In the genomic region with DNA sequence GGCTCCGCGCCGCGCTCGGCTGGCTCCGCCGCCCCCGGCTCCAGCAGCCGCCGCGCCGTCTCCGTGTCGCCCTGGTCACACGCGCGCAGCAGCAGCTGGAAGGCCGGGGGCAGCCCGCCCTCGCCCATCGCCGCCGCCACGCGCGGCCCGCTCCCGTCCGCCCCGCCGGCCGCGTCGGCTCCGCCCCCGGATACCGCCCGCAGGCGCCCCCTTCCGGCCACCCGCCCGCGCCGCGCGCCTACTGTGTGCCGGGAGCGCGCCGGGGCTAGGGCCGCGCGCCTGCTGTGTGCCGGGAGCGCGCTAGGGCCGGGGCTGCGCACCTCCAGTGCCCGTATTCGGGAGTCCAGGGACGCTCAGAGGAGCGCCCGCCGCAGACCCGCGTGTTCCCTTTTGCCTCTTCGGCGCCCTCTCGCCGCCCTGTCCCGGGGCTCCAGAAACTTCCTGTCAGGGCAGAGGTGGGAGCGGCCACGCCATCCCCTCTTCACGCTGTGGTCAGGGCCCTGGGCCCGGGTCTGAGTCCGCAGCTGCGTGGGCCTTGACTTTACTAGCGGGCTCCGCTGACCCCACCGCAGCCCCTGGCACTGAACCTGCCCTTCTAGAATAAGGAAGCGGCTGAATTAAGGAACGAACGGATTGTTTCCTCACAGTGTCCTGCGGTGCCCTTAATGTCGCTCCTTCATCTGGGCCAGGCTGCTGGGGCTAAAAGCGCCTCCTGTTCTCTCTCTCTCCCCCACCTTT, we compare ENCODE assay signal across 8 cellular contexts. TPM values are rescaled to one million over a fixed set of nuclear protein-coding genes. Genes with fewer than 3 reads are reported as not detected.
DNase-seq lines count a peak whose midpoint lies in the region; ATAC-seq and TF ChIP-seq lines count a peak whose summit lies in the region.

A gene (minus strand): TSS at position 192 of the 738 bp plus-strand sequence. CDS start 64 bp downstream, at position 128.

- H3K4me3 Mint-ChIP-seq in CD14-positive monocyte: peak within 1 kb of the TSS; percentile 91 to 93
- H3K4me3 Mint-ChIP-seq in naive thymus-derived CD4-positive, alpha-beta T cell: peak within 1 kb of the TSS; percentile 87 to 94 (median 90)
- peak within 1 kb of the TSS; percentile 96 for H3K4me3 Mint-ChIP-seq in stimulated activated memory B cell treated with anti-CD40 and anti-IgM and Interleukin-4, amounts not matched to agents 10 μg/mL and 1 μg/mL and 100 μg/mL, for 72 hours

- H3K27ac ChIP-seq in PC-3 (ENCODE audit: low read length) (no peak within 1 kb of the TSS), fibroblast of lung (ENCODE audit: insufficient read depth, low read length) (no peak within 1 kb of the TSS)
- peak within 1 kb of the TSS; percentile 74 for H3K27ac ChIP-seq in naive thymus-derived CD4-positive, alpha-beta T cell (ENCODE audit: low read depth, low read length)

- peaks cover 14% of the 10 kb centered on the region for H3K4me1 Mint-ChIP-seq in CD14-positive monocyte
- peaks cover 21 to 37% (median 32%) of the 10 kb centered on the region in 7 donors for H3K4me1 Mint-ChIP-seq in naive thymus-derived CD4-positive, alpha-beta T cell
- peaks cover 35% of the 10 kb centered on the region for H3K4me1 Mint-ChIP-seq in stimulated activated memory B cell treated with anti-CD40 and anti-IgM and Interleukin-4, amounts not matched to agents 10 μg/mL and 1 μg/mL and 100 μg/mL, for 72 hours

- peaks cover 20% of the 10 kb centered on the region for H3K4me1 ChIP-seq in PC-3 (ENCODE audit: insufficient read depth, low read length)
- H3K4me1 ChIP-seq in fibroblast of lung (ENCODE audit: control insufficient read depth, extremely low read depth, insufficient read depth, low read length): peaks cover 4% of the 10 kb centered on the region
- peaks cover 6 to 12% of the 10 kb centered on the region in 2 donors for H3K4me1 ChIP-seq in naive thymus-derived CD4-positive, alpha-beta T cell (ENCODE audit: control insufficient read depth in 2 of 2, insufficient read depth in 2 of 2, low read length in 2 of 2)

- no peaks in the 10 kb centered on the region for H3K9me2 ChIP-seq in PC-3 (replicated peaks; ENCODE audit: low read length)

- H3K9ac ChIP-seq in PC-3 (ENCODE audit: low read length) (peak within 1 kb of the TSS; percentile 49), fibroblast of lung (ENCODE audit: insufficient read depth, low read length) (peak within 1 kb of the TSS; percentile 67)

- no peaks in the 10 kb centered on the region for H3F3A ChIP-seq in PC-3 (ENCODE audit: low read length, unreplicated experiment)

- H3K9me3 Mint-ChIP-seq in CD14-positive monocyte: peaks cover 3 to 21% (median 17%) of the 10 kb centered on the region in 7 donors
- peaks cover 0 to 14% (median 5%) of the 10 kb centered on the region in 11 donors for H3K9me3 Mint-ChIP-seq in naive thymus-derived CD4-positive, alpha-beta T cell
- peaks cover 5% of the 10 kb centered on the region for H3K9me3 Mint-ChIP-seq in stimulated activated memory B cell treated with anti-CD40 and anti-IgM and Interleukin-4, amounts not matched to agents 10 μg/mL and 1 μg/mL and 100 μg/mL, for 72 hours

- H3K27me3 ChIP-seq in PC-3 (ENCODE audit: low read length) (no peaks in the 10 kb centered on the region), fibroblast of lung (ENCODE audit: control insufficient read depth, insufficient read depth, low read length) (no peaks in the 10 kb centered on the region)
- H3K27me3 ChIP-seq in naive thymus-derived CD4-positive, alpha-beta T cell (ENCODE audit: control insufficient read depth in 2 of 2, insufficient read depth in 2 of 2, low read length in 2 of 2): no peaks in the 10 kb centered on the region

- H3K27ac Mint-ChIP-seq in CD14-positive monocyte: peak within 1 kb of the TSS in 5 of 7 donors; percentile 46 to 86 (median 78)
- H3K27ac Mint-ChIP-seq in naive thymus-derived CD4-positive, alpha-beta T cell: peak within 1 kb of the TSS; percentile 63 to 90 (median 87)
- H3K27ac Mint-ChIP-seq in stimulated activated memory B cell treated with anti-CD40 and anti-IgM and Interleukin-4, amounts not matched to agents 10 μg/mL and 1 μg/mL and 100 μg/mL, for 72 hours: peak within 1 kb of the TSS; percentile 92

- peaks cover 0 to 10% of the 10 kb centered on the region in 2 donors for H3K36me3 Mint-ChIP-seq in CD14-positive monocyte
- peaks cover 0 to 9% (median 0%) of the 10 kb centered on the region in 5 donors for H3K36me3 Mint-ChIP-seq in naive thymus-derived CD4-positive, alpha-beta T cell
- no peaks in the 10 kb centered on the region for H3K36me3 Mint-ChIP-seq in stimulated activated memory B cell treated with anti-CD40 and anti-IgM and Interleukin-4, amounts not matched to agents 10 μg/mL and 1 μg/mL and 100 μg/mL, for 72 hours

- intact Hi-C loops in CD14-positive monocyte (cut with micrococcal nuclease) (no loop called here), PC-3 (cut with micrococcal nuclease) (no loop called here)
- intact Hi-C loops in naive thymus-derived CD4-positive, alpha-beta T cell (cut with micrococcal nuclease): loop anchor here (1.0 to 10.0 kb wide), 10 partner anchors 10 to 1164 kb away; a partner anchor contains a TSS

- TF ChIP-seq CTCF in CD14-positive monocyte (IDR thresholded peaks at IDR 0.05) (peak; percentile 59), PC-3 (conservative IDR thresholded peaks at IDR 0.05; ENCODE audit: low read depth, low read length) (no peak), fibroblast of lung (conservative IDR thresholded peaks at IDR 0.05 in 1 of 2, IDR thresholded peaks at IDR 0.05 in 1 of 2; ENCODE audit: low read depth in 1 of 2, low read length in 2 of 2) (peak in 1 of 2 donors; percentile 17)

- H3K36me3 ChIP-seq in PC-3 (ENCODE audit: low read depth, low read length): no peaks in the 10 kb centered on the region
- no peaks in the 10 kb centered on the region for H3K36me3 ChIP-seq in fibroblast of lung (ENCODE audit: control insufficient read depth, insufficient read depth, low read length)
- no peaks in the 10 kb centered on the region for H3K36me3 ChIP-seq in naive thymus-derived CD4-positive, alpha-beta T cell (ENCODE audit: control insufficient read depth in 2 of 3, insufficient read depth in 3 of 3, low read length in 3 of 3)

- H3K4me3 ChIP-seq in PC-3 (ENCODE audit: low read length): peak within 1 kb of the TSS; percentile 80
- H3K4me3 ChIP-seq in fibroblast of lung (replicated peaks in 1 of 4; ENCODE audit: control extremely low read depth in 1 of 4, insufficient read depth in 1 of 4, low read depth in 3 of 4, low read length in 4 of 4): peak within 1 kb of the TSS; percentile 46 to 77 (median 72)
- peak within 1 kb of the TSS; percentile 87 for H3K4me3 ChIP-seq in naive thymus-derived CD4-positive, alpha-beta T cell (ENCODE audit: low read length)

- H3K9me3 ChIP-seq in PC-3 (ENCODE audit: low read length) (no peaks in the 10 kb centered on the region), fibroblast of lung (ENCODE audit: control insufficient read depth, insufficient read depth, low read depth, low read length) (no peaks in the 10 kb centered on the region)
- H3K9me3 ChIP-seq in naive thymus-derived CD4-positive, alpha-beta T cell (ENCODE audit: control insufficient read depth in 2 of 3, low read length in 3 of 3): no peaks in the 10 kb centered on the region

- ATAC-seq in GM19324 (IDR thresholded peaks at IDR 0.05; ENCODE audit: low FRiP score, unreplicated experiment) (peak; percentile 79), HG03460 (IDR thresholded peaks at IDR 0.05; ENCODE audit: unreplicated experiment) (peak; percentile 84), PC-3 (peak; percentile 77)
- ATAC-seq in naive thymus-derived CD4-positive, alpha-beta T cell: peak; percentile 98
- peak; percentile 95 for ATAC-seq in stimulated activated memory B cell treated with anti-CD40 and anti-IgM and Interleukin-4, amounts not matched to agents 10 μg/mL and 1 μg/mL and 100 μg/mL, for 72 hours

- POLR2A ChIA-PET in PC-3 (lab: Charles Lee; ENCODE audit: unreplicated experiment): no interaction called here
- POLR2A ChIA-PET in naive thymus-derived CD4-positive, alpha-beta T cell (lab: Charles Lee): interaction anchor here (1.2 to 2.4 kb wide), 2 partner anchors 10 to 541 kb away, joined by 4 to 8 read pairs; a partner anchor contains a TSS

- H3K4me2 ChIP-seq in PC-3 (ENCODE audit: low read length) (peak within 1 kb of the TSS; percentile 86), fibroblast of lung (ENCODE audit: extremely low read depth, insufficient read depth, low read length) (peak within 1 kb of the TSS; percentile 95)

- H3K79me2 ChIP-seq in PC-3 (ENCODE audit: low read length) (peaks cover 35% of the 10 kb centered on the region), fibroblast of lung (ENCODE audit: control insufficient read depth, insufficient read depth, low read length) (peaks cover 9% of the 10 kb centered on the region)

- peaks cover 27 to 33% (median 29%) of the 10 kb centered on the region in 3 donors for H3K27me3 Mint-ChIP-seq in CD14-positive monocyte (ENCODE audit: low read depth in 3 of 3)
- H3K27me3 Mint-ChIP-seq in naive thymus-derived CD4-positive, alpha-beta T cell: peaks cover 0 to 23% (median 0%) of the 10 kb centered on the region in 5 donors
- no peaks in the 10 kb centered on the region for H3K27me3 Mint-ChIP-seq in stimulated activated memory B cell treated with anti-CD40 and anti-IgM and Interleukin-4, amounts not matched to agents 10 μg/mL and 1 μg/mL and 100 μg/mL, for 72 hours

- CTCF ChIA-PET in PC-3 (lab: Charles Lee): no interaction called here
- CTCF ChIA-PET in naive thymus-derived CD4-positive, alpha-beta T cell (lab: Charles Lee): interaction anchor here (1.3 kb wide), 1 partner anchor 12 kb away, joined by 3 read pairs; no protein-coding TSS in a partner anchor

- peak within 1 kb of the TSS; percentile 72 for H2AFZ ChIP-seq in PC-3 (ENCODE audit: low read length)
- H2AFZ ChIP-seq in fibroblast of lung (ENCODE audit: low read length): peak within 1 kb of the TSS; percentile 73

- BruUV-seq in PC-3 (replicated peaks; lab: Mats Ljungman, UMichigan): no TSS peak

- H4K20me1 ChIP-seq in PC-3 (ENCODE audit: low read length): peaks cover 5% of the 10 kb centered on the region; the same call in 1 of the 2 replicates
- no peaks in the 10 kb centered on the region for H4K20me1 ChIP-seq in fibroblast of lung (ENCODE audit: control insufficient read depth, extremely low read depth, insufficient read depth, low read length)

- DNase-seq in CD14-positive monocyte (ENCODE audit: low spot score) (peak; percentile 60), PC-3 (peak; percentile 75), activated T-helper 1 cell treated with Interleukin-2 at 50 U/mL for 16 hours (ENCODE audit: low read depth) (peak; percentile 82), fibroblast of lung (ENCODE audit: low read depth in 2 of 2) (peak; percentile 68 to 71)
- peak; percentile 67 to 95 (median 84) for DNase-seq in naive thymus-derived CD4-positive, alpha-beta T cell

RNA-seq across cellular contexts. Expression of the gene that starts here (rescaled TPM):
- polyA plus RNA-seq in CD14-positive monocyte (under 1 TPM; 0.20 to 0.56 TPM), fibroblast of lung (7.3 and 10.0 TPM in 2 replicates)
- total RNA-seq in PC-3 (2014; rRNA removed) (27.7 and 39.7 TPM in 2 replicates), fibroblast of lung (9.6 and 10.3 TPM in 2 replicates)
- polyA plus RNA-seq in fibroblast of lung (2012): 12.0 and 14.2 TPM in 2 replicates
- 8.8 and 13.5 TPM in 2 replicates for polyA minus RNA-seq in fibroblast of lung (ENCODE audit: low replicate concordance)
- 10 to 100 TPM in 4 of 5 experiments, 1 to 10 TPM in 1; 8.1 to 18.4 (median 13.5) TPM for total RNA-seq in naive thymus-derived CD4-positive, alpha-beta T cell
- 1 to 10 TPM; 5.0 to 7.5 TPM for polyA plus RNA-seq in naive thymus-derived CD4-positive, alpha-beta T cell

Comparison
In these comparisons a context has a peak if more than half of its experiments do, and no peak if none do; other contexts are left out.
1. Peak in DNase-seq in CD14-positive monocyte; RNA of the gene not detected or under 1 TPM.
2. intact Hi-C loops: an anchor here in naive thymus-derived CD4-positive, alpha-beta T cell (1.0 to 10.0 kb wide); none called in CD14-positive monocyte and PC-3.